ENCODE assay signal across 33 cellular contexts in the genomic region with DNA sequence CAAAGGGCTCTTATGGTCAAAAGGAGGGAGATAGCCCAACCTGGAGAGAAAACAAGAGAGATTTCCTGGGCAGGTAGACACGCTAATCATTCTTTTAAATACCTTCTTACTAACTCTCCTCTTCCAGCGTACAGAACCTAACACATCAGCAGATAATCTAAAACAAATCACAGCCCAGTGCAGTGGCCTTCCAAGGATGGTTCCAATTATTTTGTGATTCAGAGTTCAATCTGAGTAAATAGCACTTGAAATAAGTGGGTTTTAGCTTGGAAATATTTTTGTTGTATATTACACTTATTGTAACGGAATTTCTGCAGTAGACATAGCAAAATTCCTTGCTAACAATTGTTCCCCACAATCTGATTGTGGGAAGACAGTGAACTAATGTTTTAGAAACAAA. TPM values are rescaled to one million over a fixed set of nuclear protein-coding genes. Genes with fewer than 3 reads are reported as not detected.
"Had no signal": no experiment of that assay in that cellular context is flagged by ENCODE, and none has a peak within 500 bp of the region (broad histone marks: within the 10 kb centered on the region; RNA-seq: fewer than 3 reads in every experiment).

No MANE protein-coding gene starts in this region.

- H3K4me1 ChIP-seq: adrenal gland, body of pancreas, breast epithelium had no signal

- H3K36me3 ChIP-seq: adrenal gland, brain microvascular endothelial cell, breast epithelium had no signal

- H3K4me3 ChIP-seq: adrenal gland, body of pancreas, breast epithelium had no signal

- DNase-seq: activated B cell treated with CpG ODN at 0.5 μM for 24 hours; activated CD4-positive, alpha-beta memory T cell treated with anti-CD3 and anti-CD28 coated beads for 36 hours; activated CD4-positive, alpha-beta T cell treated with anti-CD3 and anti-CD28 coated beads for 4 hours; activated CD4-positive, alpha-beta T cell treated with anti-CD3 and anti-CD28 coated beads, Interleukin-2, amount 10 ng/mL, durations not matched to agents 24 days and 14 days; activated CD4-positive, alpha-beta T cell treated with anti-CD3 and anti-CD28 coated beads, Interleukin-2, amount 50 U/mL, for 1 hour; activated CD4-positive, alpha-beta T cell treated with anti-CD3 and anti-CD28 coated beads, Interleukin-2, amount 50 U/mL, for 4 hours; activated CD4-positive, CD25-positive, alpha-beta regulatory T cell treated with anti-CD3 and anti-CD28 coated beads, Interleukin-2, amount 50 U/mL, for 72 hours; activated CD8-positive, alpha-beta memory T cell treated with anti-CD3 and anti-CD28 coated beads, Interleukin-2, amount 50 U/mL, for 4 hours; activated CD8-positive, alpha-beta T cell treated with anti-CD3 and anti-CD28 coated beads for 36 hours; activated effector memory CD4-positive, alpha-beta T cell treated with anti-CD3 and anti-CD28 coated beads, Interleukin-2, amount 50 U/mL, for 16 hours; activated gamma-delta T cell treated with Interleukin-2 at 50 U/mL for 16 hours; activated naive CD4-positive, alpha-beta T cell; activated naive CD4-positive, alpha-beta T cell treated with anti-CD3 and anti-CD28 coated beads for 36 hours; activated naive CD4-positive, alpha-beta T cell treated with anti-CD3 and anti-CD28 coated beads, Interleukin-2, amount 50 U/mL, for 16 hours; activated naive CD8-positive, alpha-beta T cell treated with anti-CD3 and anti-CD28 coated beads for 36 hours; activated T-cell treated with anti-CD3 and anti-CD28 coated beads for 4 hours; activated T-cell treated with anti-CD3 and anti-CD28 coated beads, Interleukin-2, amount 50 U/mL, for 1 hour; activated T-cell treated with anti-CD3 and anti-CD28 coated beads, Interleukin-2, amount 50 U/mL, for 4 hours; activated T-cell treated with anti-CD3 and anti-CD28 coated beads, Interleukin-2, amount 50 U/mL, for 72 hours; adrenal gland; amniotic stem cell; aorta; body of pancreas; brain microvascular endothelial cell; central memory CD4-positive, alpha-beta T cell; T-cell; T-helper 2 cell; T-helper 9 cell had no signal

- ATAC-seq: activated CD8-positive, alpha-beta T cell treated with anti-CD3 and anti-CD28 coated beads for 36 hours; activated naive CD4-positive, alpha-beta T cell treated with anti-CD3 and anti-CD28 coated beads, Interleukin-2, amount 50 U/mL, for 72 hours; activated T-cell treated with anti-CD3 and anti-CD28 coated beads, Interleukin-2, amount 50 U/mL, for 4 hours; activated T-cell treated with anti-CD3 and anti-CD28 coated beads, Interleukin-2, amount 50 U/mL, for 72 hours; activated T-helper 17 cell treated with anti-CD3 and anti-CD28 coated beads, Interleukin-2, amount 50 U/mL, for 72 hours; body of pancreas; T-cell had no signal

- H3K9me3 ChIP-seq: adrenal gland, body of pancreas, breast epithelium had no signal

- H3K27me3 ChIP-seq: adrenal gland, body of pancreas, breast epithelium had no signal

- H3K27ac ChIP-seq: adrenal gland, body of pancreas, brain microvascular endothelial cell, breast epithelium, VCaP had no signal

RNA-seq across cellular contexts. Expression of gene PRRT4, which starts 55.6 kb away (rescaled TPM):
- total RNA-seq: activated B cell treated with CpG ODN at 0.5 μM for 24 hours; T-helper 1 cell treated with Interleukin-12 subunit alpha and Interleukin-12 subunit beta and Interleukin-4 antibody, amounts not matched to agents 30 ng/mL and 1 ng/mL, for 36 hours had no signal
